In the genomic region with DNA sequence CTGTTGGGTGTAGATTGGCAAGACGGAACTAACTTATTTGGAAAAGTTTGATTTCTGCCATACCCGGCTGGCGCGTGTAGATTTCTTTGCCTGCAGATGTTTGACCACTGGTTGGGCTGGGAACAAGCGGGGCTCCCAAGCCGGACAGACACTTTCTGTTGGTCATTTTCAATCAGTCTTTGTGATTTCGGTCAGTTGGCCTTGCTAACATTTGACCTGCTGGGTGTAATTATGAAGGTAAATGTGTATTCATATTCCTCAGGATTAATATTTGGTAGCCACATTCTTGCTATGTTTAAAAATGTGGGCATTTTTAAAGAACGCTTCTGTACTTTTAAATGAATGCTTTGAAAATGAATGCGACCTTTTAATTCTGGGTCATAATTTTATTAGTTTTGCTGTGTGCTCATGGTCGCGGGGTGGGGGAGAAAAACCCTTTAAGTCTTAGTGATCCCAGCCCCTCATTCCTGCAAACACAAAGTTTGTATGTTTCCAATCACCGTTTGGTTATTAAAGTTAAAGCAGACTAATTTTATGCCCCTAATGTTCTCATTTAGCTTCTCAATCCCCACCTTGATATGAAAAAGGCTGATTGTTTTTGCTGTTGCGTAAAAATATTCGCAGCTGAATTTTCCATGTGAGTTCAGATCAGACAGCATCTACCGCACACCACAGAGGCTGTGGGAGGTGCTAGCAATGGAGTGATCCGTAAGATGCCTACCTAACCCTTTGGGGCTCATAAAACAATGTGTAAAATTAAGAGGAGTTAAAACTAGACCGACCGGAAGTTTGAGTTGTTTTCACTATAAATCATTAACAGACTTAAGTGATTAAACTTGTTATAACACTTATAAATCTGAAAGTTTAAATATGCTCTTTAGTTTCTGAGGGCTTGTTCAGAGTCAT, we compare ENCODE assay signal across 8 cellular contexts. TPM values are rescaled to one million over a fixed set of nuclear protein-coding genes. Genes with fewer than 3 reads are reported as not detected.
DNase-seq lines count a peak whose midpoint lies in the region; ATAC-seq and TF ChIP-seq lines count a peak whose summit lies in the region.

No MANE protein-coding gene starts in this region.

- CTCF ChIA-PET in PC-9 (lab: Charles Lee): no interaction called here

- H3K4me3 Mint-ChIP-seq in effector memory CD8-positive, alpha-beta T cell: peak overlapping the region; percentile 90 to 91
- H3K4me3 Mint-ChIP-seq in type B pancreatic cell: peak overlapping the region; percentile 85

- H2AFZ ChIP-seq in neural cell (ENCODE audit: low read depth, low read length): no peak overlapping the region
- H2AFZ ChIP-seq in PC-9: no peak overlapping the region

- no peaks in the 10 kb centered on the region for H4K20me1 ChIP-seq in neural cell (ENCODE audit: insufficient read depth)
- H4K20me1 ChIP-seq in PC-9 (ENCODE audit: insufficient read depth): no peaks in the 10 kb centered on the region

- peak overlapping the region; percentile 72 to 89 for H3K27ac Mint-ChIP-seq in effector memory CD8-positive, alpha-beta T cell
- peak overlapping the region; percentile 15 for H3K27ac Mint-ChIP-seq in type B pancreatic cell

- no peaks in the 10 kb centered on the region for H3K9me3 Mint-ChIP-seq in effector memory CD8-positive, alpha-beta T cell
- no peaks in the 10 kb centered on the region for H3K9me3 Mint-ChIP-seq in type B pancreatic cell

- DNase-seq in Ammon's horn (ENCODE audit: low spot score): peak; percentile 56
- DNase-seq in activated CD4-positive, alpha-beta T cell treated with anti-CD3 and anti-CD28 coated beads for 1 hour: peak; percentile 20
- DNase-seq in effector memory CD8-positive, alpha-beta T cell: peak; percentile 24 to 33 (median 25)
- DNase-seq in type B pancreatic cell (ENCODE audit: extremely low spot score, unreplicated experiment): no peak
- DNase-seq in NCI-H146 treated with DMSO at 0.1 percent for 48 hours (lab: John Stamatoyannopoulos, UW; ENCODE audit: unreplicated experiment): no peak
- DNase-seq in KBM-7: no peak
- no peak for DNase-seq in PC-9

- H3K4me1 Mint-ChIP-seq in effector memory CD8-positive, alpha-beta T cell (ENCODE audit: low read depth in 2 of 2): peaks cover 31 to 45% of the 10 kb centered on the region in 2 donors
- peaks cover 4% of the 10 kb centered on the region for H3K4me1 Mint-ChIP-seq in type B pancreatic cell (ENCODE audit: unreplicated experiment)

- no peaks in the 10 kb centered on the region for H3K79me2 ChIP-seq in neural cell (replicated peaks; ENCODE audit: insufficient read depth, low read length)
- no peaks in the 10 kb centered on the region for H3K79me2 ChIP-seq in PC-9 (ENCODE audit: low read depth)

- H3K9ac ChIP-seq in neural cell (ENCODE audit: low read length): no peak overlapping the region

- peaks cover 6% of the 10 kb centered on the region for H3K36me3 Mint-ChIP-seq in effector memory CD8-positive, alpha-beta T cell (ENCODE audit: insufficient read depth)
- peaks cover 5% of the 10 kb centered on the region for H3K36me3 Mint-ChIP-seq in type B pancreatic cell

- H3F3A ChIP-seq in neural cell (ENCODE audit: insufficient read depth, low read length, poor library complexity, severe bottlenecking): no peaks in the 10 kb centered on the region
- no peaks in the 10 kb centered on the region for H3F3A ChIP-seq in PC-9 (ENCODE audit: insufficient read depth, low read depth)

- in situ Hi-C loops in KBM-7 (cut with MboI; ENCODE audit: low pct_unique_long_range_greater_than_20kb, low sequenced_read_pairs): no loop called here

- TF ChIP-seq CTCF in neural cell (IDR thresholded peaks at IDR 0.05; ENCODE audit: poor library complexity, severe bottlenecking): no peak
- TF ChIP-seq CTCF in type B pancreatic cell (conservative IDR thresholded peaks at IDR 0.05): no peak
- TF ChIP-seq CTCF in PC-9 (conservative IDR thresholded peaks at IDR 0.05): no peak

- intact Hi-C loops in PC-9 (cut with micrococcal nuclease; ENCODE audit: unreplicated experiment): no loop called here

- H3K27me3 Mint-ChIP-seq in effector memory CD8-positive, alpha-beta T cell: peaks cover 18 to 20% of the 10 kb centered on the region in 2 donors
- peaks cover 52% of the 10 kb centered on the region for H3K27me3 Mint-ChIP-seq in type B pancreatic cell

- no TSS peak for BruUV-seq in PC-9 (replicated peaks; lab: Mats Ljungman, UMichigan)

- no peak overlapping the region for H3K27ac ChIP-seq in neural cell (ENCODE audit: low read length)
- H3K27ac ChIP-seq in PC-9: no peak overlapping the region

- H3K9me3 ChIP-seq in neural cell (ENCODE audit: low read length) (no peaks in the 10 kb centered on the region), PC-9 (ENCODE audit: insufficient read depth, low read depth) (no peaks in the 10 kb centered on the region)

- ATAC-seq in effector memory CD8-positive, alpha-beta T cell (replicated peaks): peak; percentile 58

- no peaks in the 10 kb centered on the region for H3K36me3 ChIP-seq in neural cell (ENCODE audit: insufficient read depth, low read length)
- no peaks in the 10 kb centered on the region for H3K36me3 ChIP-seq in PC-9 (ENCODE audit: low read depth)

- H3K4me2 ChIP-seq in neural cell (ENCODE audit: low read length) (no peak overlapping the region), PC-9 (no peak overlapping the region)

- POLR2A ChIA-PET in PC-9 (lab: Charles Lee; ENCODE audit: unreplicated experiment): no interaction called here

- H3K4me3 ChIP-seq in neural cell (ENCODE audit: low read length) (peak overlapping the region; percentile 66), PC-9 (no peak overlapping the region)

- no peak for TF ChIP-seq EP300 in neural cell (conservative IDR thresholded peaks at IDR 0.05; ENCODE audit: poor library complexity, severe bottlenecking)

- H3K4me1 ChIP-seq in PC-9 (replicated peaks; ENCODE audit: insufficient read depth): peaks cover 21% of the 10 kb centered on the region

- no peaks in the 10 kb centered on the region for H3K9me2 ChIP-seq in neural cell (ENCODE audit: insufficient read depth, low read length)
- no peaks in the 10 kb centered on the region for H3K9me2 ChIP-seq in PC-9 (ENCODE audit: insufficient read depth)

- H3K27me3 ChIP-seq in neural cell (ENCODE audit: insufficient read depth, low read depth, low read length) (peaks cover 74% of the 10 kb centered on the region), PC-9 (ENCODE audit: insufficient read depth, low read depth) (no peaks in the 10 kb centered on the region)

- TF ChIP-seq RAD21 in neural cell (conservative IDR thresholded peaks at IDR 0.05): no peak

TF ChIP-seq in neural cell, 6 proteins besides CTCF, POLR2A, EP300 and RAD21:
- TF ChIP-seq EZH2 (IDR thresholded peaks at IDR 0.05; ENCODE audit: borderline replicate concordance, insufficient read depth, low read length, poor library complexity, severe bottlenecking) (no peak), MXI1 (conservative IDR thresholded peaks at IDR 0.05; ENCODE audit: poor library complexity, severe bottlenecking) (no peak), POLR2AphosphoS5 (IDR thresholded peaks at IDR 0.05) (no peak), TAF1 (IDR thresholded peaks at IDR 0.05; ENCODE audit: low read depth) (no peak), SMC3 (conservative IDR thresholded peaks at IDR 0.05; ENCODE audit: poor library complexity) (no peak)
- TF ChIP-seq, protein P1, sequence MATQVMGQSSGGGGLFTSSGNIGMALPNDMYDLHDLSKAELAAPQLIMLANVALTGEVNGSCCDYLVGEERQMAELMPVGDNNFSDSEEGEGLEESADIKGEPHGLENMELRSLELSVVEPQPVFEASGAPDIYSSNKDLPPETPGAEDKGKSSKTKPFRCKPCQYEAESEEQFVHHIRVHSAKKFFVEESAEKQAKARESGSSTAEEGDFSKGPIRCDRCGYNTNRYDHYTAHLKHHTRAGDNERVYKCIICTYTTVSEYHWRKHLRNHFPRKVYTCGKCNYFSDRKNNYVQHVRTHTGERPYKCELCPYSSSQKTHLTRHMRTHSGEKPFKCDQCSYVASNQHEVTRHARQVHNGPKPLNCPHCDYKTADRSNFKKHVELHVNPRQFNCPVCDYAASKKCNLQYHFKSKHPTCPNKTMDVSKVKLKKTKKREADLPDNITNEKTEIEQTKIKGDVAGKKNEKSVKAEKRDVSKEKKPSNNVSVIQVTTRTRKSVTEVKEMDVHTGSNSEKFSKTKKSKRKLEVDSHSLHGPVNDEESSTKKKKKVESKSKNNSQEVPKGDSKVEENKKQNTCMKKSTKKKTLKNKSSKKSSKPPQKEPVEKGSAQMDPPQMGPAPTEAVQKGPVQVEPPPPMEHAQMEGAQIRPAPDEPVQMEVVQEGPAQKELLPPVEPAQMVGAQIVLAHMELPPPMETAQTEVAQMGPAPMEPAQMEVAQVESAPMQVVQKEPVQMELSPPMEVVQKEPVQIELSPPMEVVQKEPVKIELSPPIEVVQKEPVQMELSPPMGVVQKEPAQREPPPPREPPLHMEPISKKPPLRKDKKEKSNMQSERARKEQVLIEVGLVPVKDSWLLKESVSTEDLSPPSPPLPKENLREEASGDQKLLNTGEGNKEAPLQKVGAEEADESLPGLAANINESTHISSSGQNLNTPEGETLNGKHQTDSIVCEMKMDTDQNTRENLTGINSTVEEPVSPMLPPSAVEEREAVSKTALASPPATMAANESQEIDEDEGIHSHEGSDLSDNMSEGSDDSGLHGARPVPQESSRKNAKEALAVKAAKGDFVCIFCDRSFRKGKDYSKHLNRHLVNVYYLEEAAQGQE (IDR thresholded peaks at IDR 0.05; ENCODE audit: borderline replicate concordance): no peak

RNA-seq across cellular contexts. Expression of a gene that starts 1.5 kb away (rescaled TPM):
- polyA plus RNA-seq in neural cell: 0.08 and 0.42 TPM in 2 replicates
- polyA minus RNA-seq in neural cell: 0.46 and 0.49 TPM in 2 replicates
- total RNA-seq in type B pancreatic cell (ENCODE audit: low replicate concordance) (2.1 and 2.4 TPM in 2 replicates), PC-9 (2021) (0.10 and 0.48 TPM in 2 replicates)

Comparison
In these comparisons a context has a peak if more than half of its experiments do, and no peak if none do; other contexts are left out.
1. DNase-seq: peak in Ammon's horn (single experiment), activated CD4-positive, alpha-beta T cell treated with anti-CD3 and anti-CD28 coated beads for 1 hour (single experiment) and effector memory CD8-positive, alpha-beta T cell (3 of 3); none in type B pancreatic cell (single experiment), NCI-H146 treated with DMSO at 0.1 percent for 48 hours (single experiment), KBM-7 (single experiment) and PC-9 (0 of 2).